8 cellular contexts compared by ENCODE assay signal in the genomic region with DNA sequence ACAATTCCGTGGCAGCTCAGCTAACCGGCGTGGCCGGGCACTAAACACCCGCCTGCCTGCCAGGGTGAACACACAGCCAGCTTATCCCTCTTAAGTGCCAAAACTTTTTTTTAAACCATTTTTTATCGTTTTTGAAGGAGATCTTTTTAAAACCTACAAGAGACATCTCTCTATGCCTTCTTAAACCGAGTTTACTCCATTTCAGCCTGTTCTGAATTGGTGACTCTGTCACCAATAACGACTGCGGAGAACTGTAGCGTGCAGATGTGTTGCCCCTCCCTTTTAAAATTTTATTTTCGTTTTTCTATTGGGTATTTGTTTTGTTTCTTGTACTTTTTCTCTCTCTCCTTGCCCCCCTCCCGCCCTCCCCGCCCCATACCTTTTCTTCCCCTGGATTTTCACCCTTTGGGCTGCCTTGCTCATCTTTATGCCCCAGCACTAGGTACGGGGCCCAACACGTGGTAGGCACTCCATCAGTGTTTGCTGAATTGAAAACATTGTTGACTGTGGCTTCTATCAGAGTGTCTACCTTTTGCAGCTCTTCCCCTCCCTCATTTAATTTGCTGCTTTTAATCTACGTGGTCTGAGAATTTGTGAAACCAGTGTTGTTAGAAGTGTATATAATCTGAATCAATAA. TPM values are rescaled to one million over a fixed set of nuclear protein-coding genes. Genes with fewer than 3 reads are reported as not detected.
A peak's percentile ranks its signal among the peaks of the same experiment; 100 is the strongest.
DNase-seq lines count a peak whose midpoint lies in the region; ATAC-seq, FAIRE-seq and TF ChIP-seq lines count a peak whose summit lies in the region.

No MANE protein-coding gene starts in this region.

- H2AFZ ChIP-seq in GM23338: no peak overlapping the region

- peaks cover 41% of the 10 kb centered on the region for H3K79me2 ChIP-seq in GM23338 (replicated peaks; ENCODE audit: insufficient read depth)

- peaks cover 33% of the 10 kb centered on the region for H3F3A ChIP-seq in GM23338 (replicated peaks; ENCODE audit: low read depth)

- H3K36me3 ChIP-seq in GM23338 (ENCODE audit: insufficient read depth) (no peaks in the 10 kb centered on the region), skeletal muscle satellite cell (ENCODE audit: insufficient read depth, low read length) (peaks cover 3% of the 10 kb centered on the region)

- ATAC-seq in GM23338 (no peak), WTC11 (no peak), GM21737 (IDR thresholded peaks at IDR 0.05; ENCODE audit: unreplicated experiment) (no peak)

- 0 out of 2 replicates have a peak, but pooled peaks cover 3% of the 10 kb centered on the region for H3K9me2 ChIP-seq in GM23338 (ENCODE audit: insufficient read depth)

- peak overlapping the region; percentile 98 for H3K27ac Mint-ChIP-seq in GM23338
- peak overlapping the region; percentile 100 for H3K27ac Mint-ChIP-seq in WTC11
- H3K27ac Mint-ChIP-seq in glutamatergic neuron (ENCODE audit: unreplicated experiment): peak overlapping the region; percentile 98

- H3K9me3 Mint-ChIP-seq in GM23338: peaks cover 5% of the 10 kb centered on the region
- H3K9me3 Mint-ChIP-seq in WTC11: peaks cover 12% of the 10 kb centered on the region
- H3K9me3 Mint-ChIP-seq in glutamatergic neuron (ENCODE audit: unreplicated experiment): peaks cover 19% of the 10 kb centered on the region

- peaks cover 5% of the 10 kb centered on the region; the same call in 1 of the 2 replicates for H4K20me1 ChIP-seq in GM23338 (replicated peaks; ENCODE audit: insufficient read depth)

- no peak for TF ChIP-seq CTCF in GM23338 (conservative IDR thresholded peaks at IDR 0.05; ENCODE audit: low read depth in 2 of 2)
- TF ChIP-seq CTCF in WTC11 (IDR thresholded peaks at IDR 0.05): no peak
- no peak for TF ChIP-seq CTCF in glutamatergic neuron (IDR thresholded peaks at IDR 0.05; ENCODE audit: partially characterized antibody, unreplicated experiment)

- peaks cover 36% of the 10 kb centered on the region for H3K4me1 ChIP-seq in GM23338 (ENCODE audit: insufficient read depth)
- peaks cover 20% of the 10 kb centered on the region for H3K4me1 ChIP-seq in skeletal muscle satellite cell (ENCODE audit: control insufficient read depth, insufficient read depth, low read length)

- H3K4me3 ChIP-seq in GM23338 (peak overlapping the region; percentile 97), skeletal muscle satellite cell (ENCODE audit: low read length) (peak overlapping the region; percentile 75)

- no peaks in the 10 kb centered on the region for H3K9me3 ChIP-seq in skeletal muscle satellite cell (replicated peaks; ENCODE audit: low read length)

- DNase-seq in GM23338 (ENCODE audit: low spot score) (no peak), WTC11 (ENCODE audit: low spot score) (no peak), glutamatergic neuron (no peak), GM12892 (ENCODE audit: insufficient read length) (no peak), SIG-M5 (lab: John Stamatoyannopoulos, UW) (no peak), NCI-H2171 treated with DMSO at 0.1 percent for 48 hours (lab: John Stamatoyannopoulos, UW) (no peak)

- CTCF ChIA-PET in WTC11 (lab: Charles Lee): interaction anchor here (0.7 to 6.5 kb wide), 4 partner anchors 11 to 31 kb away, joined by 4 to 55 read pairs (median 33); partner anchors contain the start of gene SOX12

- H3K4me1 Mint-ChIP-seq in GM23338 (peaks cover 42% of the 10 kb centered on the region), WTC11 (peaks cover 57% of the 10 kb centered on the region), glutamatergic neuron (ENCODE audit: low read depth, unreplicated experiment) (peaks cover 30% of the 10 kb centered on the region)

- peaks cover 22% of the 10 kb centered on the region for H3K27me3 ChIP-seq in GM23338 (ENCODE audit: insufficient read depth)
- H3K27me3 ChIP-seq in skeletal muscle satellite cell (ENCODE audit: control insufficient read depth, insufficient read depth, low read length): no peaks in the 10 kb centered on the region

- POLR2A ChIA-PET in WTC11 (lab: Charles Lee): interaction anchor here (0.7 to 6.3 kb wide), 4 partner anchors 11 to 55 kb away, joined by 3 to 110 read pairs (median 19); partner anchors contain the start of gene SOX12

- H3K4me2 ChIP-seq in GM23338 (peak overlapping the region; percentile 81), skeletal muscle satellite cell (ENCODE audit: low read length) (peak overlapping the region; percentile 93)

- H3K27ac ChIP-seq in GM23338 (ENCODE audit: low read depth): no peak overlapping the region; the same call in 1 of the 2 replicates

- FAIRE-seq in GM12892 (lab: Jason Lieb, UNC): no peak

- H3K27me3 Mint-ChIP-seq in GM23338 (ENCODE audit: insufficient read depth, low read depth, poor library complexity) (peaks cover 32% of the 10 kb centered on the region), WTC11 (ENCODE audit: low read depth) (peaks cover 36% of the 10 kb centered on the region), glutamatergic neuron (ENCODE audit: unreplicated experiment) (peaks cover 15% of the 10 kb centered on the region)

- peak overlapping the region; percentile 98 for H3K4me3 Mint-ChIP-seq in GM23338
- peak overlapping the region; percentile 100 for H3K4me3 Mint-ChIP-seq in WTC11
- peak overlapping the region; percentile 100 for H3K4me3 Mint-ChIP-seq in glutamatergic neuron (ENCODE audit: unreplicated experiment)

- H3K9ac ChIP-seq in skeletal muscle satellite cell (ENCODE audit: low read depth, low read length): peak overlapping the region; percentile 96

- no peak for TF ChIP-seq POLR2A in GM12892 (IDR thresholded peaks at IDR 0.05; ENCODE audit: low read depth, low read length)

- peaks cover 48% of the 10 kb centered on the region for H3K36me3 Mint-ChIP-seq in GM23338 (ENCODE audit: low read depth)
- peaks cover 22% of the 10 kb centered on the region for H3K36me3 Mint-ChIP-seq in WTC11
- H3K36me3 Mint-ChIP-seq in glutamatergic neuron (ENCODE audit: unreplicated experiment): peaks cover 10% of the 10 kb centered on the region

TF ChIP-seq in GM23338, 12 proteins besides CTCF, POLR2A, EP300 and RAD21 (continues in another document):
- TF ChIP-seq EZH2phosphoT487 (IDR thresholded peaks at IDR 0.05; ENCODE audit: unreplicated experiment) (no peak), NANOG (IDR thresholded peaks at IDR 0.05; ENCODE audit: borderline replicate concordance) (no peak)
- TF ChIP-seq, protein P1, sequence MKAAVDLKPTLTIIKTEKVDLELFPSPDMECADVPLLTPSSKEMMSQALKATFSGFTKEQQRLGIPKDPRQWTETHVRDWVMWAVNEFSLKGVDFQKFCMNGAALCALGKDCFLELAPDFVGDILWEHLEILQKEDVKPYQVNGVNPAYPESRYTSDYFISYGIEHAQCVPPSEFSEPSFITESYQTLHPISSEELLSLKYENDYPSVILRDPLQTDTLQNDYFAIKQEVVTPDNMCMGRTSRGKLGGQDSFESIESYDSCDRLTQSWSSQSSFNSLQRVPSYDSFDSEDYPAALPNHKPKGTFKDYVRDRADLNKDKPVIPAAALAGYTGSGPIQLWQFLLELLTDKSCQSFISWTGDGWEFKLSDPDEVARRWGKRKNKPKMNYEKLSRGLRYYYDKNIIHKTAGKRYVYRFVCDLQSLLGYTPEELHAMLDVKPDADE (IDR thresholded peaks at IDR 0.05): no peak

TF ChIP-seq in WTC11, 78 proteins besides CTCF, POLR2A, EP300 and RAD21 (continues in another document):
- TF ChIP-seq SOX15 (CRISPR knock-in tag; IDR thresholded peaks at IDR 0.05) (no peak), ZNF416 (CRISPR knock-in tag; IDR thresholded peaks at IDR 0.05) (no peak), NFYB (CRISPR knock-in tag; conservative IDR thresholded peaks at IDR 0.05; ENCODE audit: low read depth) (no peak), ZNF121 (CRISPR knock-in tag; IDR thresholded peaks at IDR 0.05) (no peak), EMX1 (CRISPR knock-in tag; IDR thresholded peaks at IDR 0.05) (no peak)

RNA-seq across cellular contexts. Expression of gene ZCCHC3, which starts 1.5 kb away (rescaled TPM):
- total RNA-seq in GM23338 (2014; rRNA removed; shearing (Covaris generic)): 65.8 and 66.3 TPM in 2 replicates
- polyA plus RNA-seq in GM23338 (2016; fragmentation: Nextera tagmentation; extraction: Ambion mirVana): 26.5 and 31.3 TPM in 2 replicates
- total RNA-seq in WTC11 (2021) (43.6 to 54.1 TPM (median 52.6 TPM) in 3 replicates), glutamatergic neuron (ENCODE audit: unreplicated experiment) (15.3 TPM)
- 3.7 and 4.1 TPM in 2 replicates for total RNA-seq in skeletal muscle satellite cell (2012; rRNA removed)
- polyA plus RNA-seq in GM12892 (2012; ENCODE audit: missing spikeins): 14.4 TPM

RNA-seq across cellular contexts. Expression of gene C20orf96, which starts 8.3 kb away (rescaled TPM):
- total RNA-seq in GM23338 (2014; rRNA removed; shearing (Covaris generic)): 14.6 and 17.8 TPM in 2 replicates
- 29.0 and 36.3 TPM in 2 replicates for polyA plus RNA-seq in GM23338 (2016; fragmentation: Nextera tagmentation; extraction: Ambion mirVana)
- total RNA-seq in WTC11 (2021) (22.1 to 30.3 TPM (median 27.8 TPM) in 3 replicates), glutamatergic neuron (ENCODE audit: unreplicated experiment) (61.1 TPM)
- total RNA-seq in skeletal muscle satellite cell (2012; rRNA removed): 1.1 and 1.8 TPM in 2 replicates
- polyA plus RNA-seq in GM12892 (2012; ENCODE audit: missing spikeins): 8.5 TPM

RNA-seq across cellular contexts. Expression of gene SOX12, which starts 26.5 kb away (rescaled TPM):
- 29.0 and 32.0 TPM in 2 replicates for total RNA-seq in GM23338 (2014; rRNA removed; shearing (Covaris generic))
- polyA plus RNA-seq in GM23338 (2016; fragmentation: Nextera tagmentation; extraction: Ambion mirVana): 14.1 and 16.1 TPM in 2 replicates
- total RNA-seq in WTC11 (2021): 59.1 to 76.3 TPM (median 72.5 TPM) in 3 replicates
- total RNA-seq in glutamatergic neuron (ENCODE audit: unreplicated experiment): 67.0 TPM
- 3.3 and 4.2 TPM in 2 replicates for total RNA-seq in skeletal muscle satellite cell (2012; rRNA removed)
- polyA plus RNA-seq in GM12892 (2012; ENCODE audit: missing spikeins): 2.1 TPM

RNA-seq across cellular contexts. Expression of gene DEFB132, which starts 41.3 kb away (rescaled TPM):
- not detected in 2 replicates for total RNA-seq in GM23338 (2014; rRNA removed; shearing (Covaris generic))
- not detected in 2 replicates for polyA plus RNA-seq in GM23338 (2016; fragmentation: Nextera tagmentation; extraction: Ambion mirVana)
- total RNA-seq in WTC11 (2021) (not detected in 3 replicates), glutamatergic neuron (ENCODE audit: unreplicated experiment) (not detected)
- not detected in 2 replicates for total RNA-seq in skeletal muscle satellite cell (2012; rRNA removed)
- not detected for polyA plus RNA-seq in GM12892 (2012; ENCODE audit: missing spikeins)

RNA-seq across cellular contexts. Expression of gene NRSN2, which starts 48.0 kb away (rescaled TPM):
- 14.4 and 19.8 TPM in 2 replicates for total RNA-seq in GM23338 (2014; rRNA removed; shearing (Covaris generic))
- 17.9 and 23.2 TPM in 2 replicates for polyA plus RNA-seq in GM23338 (2016; fragmentation: Nextera tagmentation; extraction: Ambion mirVana)
- total RNA-seq in WTC11 (2021) (23.0 to 23.7 TPM (median 23.3 TPM) in 3 replicates), glutamatergic neuron (ENCODE audit: unreplicated experiment) (89.3 TPM)
- total RNA-seq in skeletal muscle satellite cell (2012; rRNA removed): 18.0 and 28.8 TPM in 2 replicates
- 7.4 TPM for polyA plus RNA-seq in GM12892 (2012; ENCODE audit: missing spikeins)
